Comparison of ENCODE assay signal across 8 cellular contexts in the genomic region with DNA sequence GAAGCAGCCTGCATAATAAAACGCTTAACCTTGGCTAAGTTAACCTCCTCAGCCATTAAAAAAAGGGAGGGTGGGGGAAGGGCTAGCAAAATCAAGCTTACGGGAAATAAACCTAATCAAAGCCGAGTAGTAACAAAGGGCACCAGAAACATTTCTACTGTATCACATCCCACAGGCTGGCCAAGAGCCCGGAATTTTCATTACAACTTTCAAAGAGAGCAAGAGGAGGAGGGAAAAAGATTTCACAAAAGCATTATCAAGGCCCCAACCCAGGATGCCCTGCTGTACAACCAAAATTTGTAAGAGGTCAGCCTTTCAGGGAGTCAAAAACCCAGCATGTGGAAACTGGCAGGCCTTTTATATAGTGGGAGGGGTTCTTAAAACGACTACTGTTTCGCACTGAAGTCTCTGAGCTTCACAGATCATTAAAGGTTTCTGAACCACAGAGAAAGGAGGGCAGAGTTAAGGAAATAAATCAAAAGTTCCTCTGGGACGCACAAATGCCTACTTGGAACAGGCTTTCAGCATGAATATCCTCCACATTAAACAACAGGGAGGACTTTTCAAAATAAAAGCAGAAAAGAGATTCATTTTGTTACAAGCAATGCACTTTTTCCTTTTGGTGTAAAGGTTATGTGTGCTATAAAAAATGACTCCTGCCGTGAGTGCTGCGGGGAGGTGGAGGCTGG.
A peak's percentile ranks its signal among the peaks of the same experiment; 100 is the strongest.
DNase-seq lines count a peak whose midpoint lies in the region; ATAC-seq and TF ChIP-seq lines count a peak whose summit lies in the region.

No MANE protein-coding gene starts in this region.

- DNase-seq in GM04503 (ENCODE audit: low read depth) (peak; percentile 84), WTC11 (ENCODE audit: low spot score) (no peak), left ventricle myocardium inferior (peak; percentile 66), skeletal muscle cell (ENCODE audit: low read depth) (peak; percentile 83), midbrain (lab: John Stamatoyannopoulos, UW) (no peak), DMS 273 (lab: John Stamatoyannopoulos, UW; ENCODE audit: unreplicated experiment) (no peak), COR-L47 (lab: John Stamatoyannopoulos, UW) (no peak)

- peaks cover 30% of the 10 kb centered on the region for H3K36me3 ChIP-seq in left ventricle myocardium inferior

- no peak for TF ChIP-seq CTCF in WTC11 (IDR thresholded peaks at IDR 0.05)
- TF ChIP-seq CTCF in left ventricle myocardium inferior (IDR thresholded peaks at IDR 0.05; ENCODE audit: borderline replicate concordance), result no peak

- H3K27ac ChIP-seq in left ventricle myocardium inferior (replicated peaks), result peak overlapping the region; percentile 98

- H3K27ac Mint-ChIP-seq in WTC11, result peak overlapping the region; percentile 85

- H3K4me1 Mint-ChIP-seq in WTC11, result peaks cover 70% of the 10 kb centered on the region

- peaks cover 12% of the 10 kb centered on the region for H3K36me3 Mint-ChIP-seq in WTC11

- H3K9me3 Mint-ChIP-seq in WTC11, result no peaks in the 10 kb centered on the region; the same call in 1 of the 2 replicates

- no peaks in the 10 kb centered on the region for H3K9me3 ChIP-seq in left ventricle myocardium inferior (replicated peaks)

- ATAC-seq in WTC11 (peak; percentile 5), HG02763 (IDR thresholded peaks at IDR 0.05; ENCODE audit: unreplicated experiment) (no peak)

- POLR2A ChIA-PET in WTC11 (lab: Charles Lee), result interaction anchor here (0.7 to 1.3 kb wide), 2 partner anchors 11 to 295 kb away, joined by 3 to 5 read pairs; no protein-coding TSS in a partner anchor

- H3K27me3 Mint-ChIP-seq in WTC11 (ENCODE audit: low read depth), result no peaks in the 10 kb centered on the region

- H3K4me3 ChIP-seq in left ventricle myocardium inferior (peak overlapping the region; percentile 38), skeletal muscle cell (ENCODE audit: low read depth, low read length) (no peak overlapping the region)

- H3K4me1 ChIP-seq in left ventricle myocardium inferior, result peaks cover 100% of the 10 kb centered on the region

- CTCF ChIA-PET in WTC11 (lab: Charles Lee), result interaction anchor here (0.6 to 3.3 kb wide), 20 partner anchors 10 to 859 kb away, joined by 3 to 24 read pairs (median 4); partner anchors contain the start of gene ENO1

- H3K27me3 ChIP-seq in left ventricle myocardium inferior (ENCODE audit: low read depth), result no peaks in the 10 kb centered on the region

- intact Hi-C loops in left ventricle myocardium inferior (cut with micrococcal nuclease), result no loop called here

- H3K4me3 Mint-ChIP-seq in WTC11, result no peak overlapping the region; the same call in 1 of the 2 replicates

TF ChIP-seq in WTC11, 78 proteins besides CTCF, POLR2A, EP300 and RAD21:
- TF ChIP-seq FOXP1 (CRISPR knock-in tag; IDR thresholded peaks at IDR 0.05; ENCODE audit: borderline replicate concordance) (no peak), RORB (CRISPR knock-in tag; IDR thresholded peaks at IDR 0.05) (no peak), ZBTB43 (CRISPR knock-in tag; IDR thresholded peaks at IDR 0.05) (no peak), NFE2L1 (CRISPR knock-in tag; IDR thresholded peaks at IDR 0.05) (no peak), CDX4 (CRISPR knock-in tag; IDR thresholded peaks at IDR 0.05; ENCODE audit: borderline replicate concordance) (no peak), FOXK1 (CRISPR knock-in tag; IDR thresholded peaks at IDR 0.05) (no peak), ATF3 (CRISPR knock-in tag; conservative IDR thresholded peaks at IDR 0.05) (no peak)
- TF ChIP-seq, protein P1, sequence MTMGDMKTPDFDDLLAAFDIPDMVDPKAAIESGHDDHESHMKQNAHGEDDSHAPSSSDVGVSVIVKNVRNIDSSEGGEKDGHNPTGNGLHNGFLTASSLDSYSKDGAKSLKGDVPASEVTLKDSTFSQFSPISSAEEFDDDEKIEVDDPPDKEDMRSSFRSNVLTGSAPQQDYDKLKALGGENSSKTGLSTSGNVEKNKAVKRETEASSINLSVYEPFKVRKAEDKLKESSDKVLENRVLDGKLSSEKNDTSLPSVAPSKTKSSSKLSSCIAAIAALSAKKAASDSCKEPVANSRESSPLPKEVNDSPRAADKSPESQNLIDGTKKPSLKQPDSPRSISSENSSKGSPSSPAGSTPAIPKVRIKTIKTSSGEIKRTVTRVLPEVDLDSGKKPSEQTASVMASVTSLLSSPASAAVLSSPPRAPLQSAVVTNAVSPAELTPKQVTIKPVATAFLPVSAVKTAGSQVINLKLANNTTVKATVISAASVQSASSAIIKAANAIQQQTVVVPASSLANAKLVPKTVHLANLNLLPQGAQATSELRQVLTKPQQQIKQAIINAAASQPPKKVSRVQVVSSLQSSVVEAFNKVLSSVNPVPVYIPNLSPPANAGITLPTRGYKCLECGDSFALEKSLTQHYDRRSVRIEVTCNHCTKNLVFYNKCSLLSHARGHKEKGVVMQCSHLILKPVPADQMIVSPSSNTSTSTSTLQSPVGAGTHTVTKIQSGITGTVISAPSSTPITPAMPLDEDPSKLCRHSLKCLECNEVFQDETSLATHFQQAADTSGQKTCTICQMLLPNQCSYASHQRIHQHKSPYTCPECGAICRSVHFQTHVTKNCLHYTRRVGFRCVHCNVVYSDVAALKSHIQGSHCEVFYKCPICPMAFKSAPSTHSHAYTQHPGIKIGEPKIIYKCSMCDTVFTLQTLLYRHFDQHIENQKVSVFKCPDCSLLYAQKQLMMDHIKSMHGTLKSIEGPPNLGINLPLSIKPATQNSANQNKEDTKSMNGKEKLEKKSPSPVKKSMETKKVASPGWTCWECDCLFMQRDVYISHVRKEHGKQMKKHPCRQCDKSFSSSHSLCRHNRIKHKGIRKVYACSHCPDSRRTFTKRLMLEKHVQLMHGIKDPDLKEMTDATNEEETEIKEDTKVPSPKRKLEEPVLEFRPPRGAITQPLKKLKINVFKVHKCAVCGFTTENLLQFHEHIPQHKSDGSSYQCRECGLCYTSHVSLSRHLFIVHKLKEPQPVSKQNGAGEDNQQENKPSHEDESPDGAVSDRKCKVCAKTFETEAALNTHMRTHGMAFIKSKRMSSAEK (CRISPR knock-in tag; IDR thresholded peaks at IDR 0.05; ENCODE audit: borderline replicate concordance), result no peak

Comparison
In these comparisons a context has a peak if more than half of its experiments do, and no peak if none do; other contexts are left out.
1. DNase-seq: peak in GM04503 (single experiment), left ventricle myocardium inferior (single experiment) and skeletal muscle cell (single experiment); none in WTC11 (single experiment), midbrain (single experiment), DMS 273 (single experiment) and COR-L47 (single experiment).